In genomic region chr19:55402509-55402908, GRCh38 we compare ENCODE assay signal across 20 cellular contexts. TPM values are rescaled to one million over a fixed set of nuclear protein-coding genes. Genes with fewer than 3 reads are reported as not detected.
DNase-seq lines count a peak whose midpoint lies in the region; ATAC-seq and TF ChIP-seq lines count a peak whose summit lies in the region.
"Had no signal": no experiment of that assay in that cellular context is flagged by ENCODE, and none has a peak within 500 bp of the region (broad histone marks: within the 10 kb centered on the region; RNA-seq: fewer than 3 reads in every experiment).

No MANE protein-coding gene starts in this region.

- H3K4me3 ChIP-seq in dorsolateral prefrontal cortex, result no peak overlapping the region
- H3K4me3 ChIP-seq: MG63 had no signal

- ATAC-seq in activated CD8-positive, alpha-beta memory T cell treated with anti-CD3 and anti-CD28 coated beads, Interleukin-2, amount 10 ng/mL, durations not matched to agents 7 days and 5 days, result no peak
- no peak for ATAC-seq in HG02938 (IDR thresholded peaks at IDR 0.05; ENCODE audit: unreplicated experiment)

- intact Hi-C loops in dorsolateral prefrontal cortex (cut with DNase I), result no loop called here

- H3K27me3 ChIP-seq in dorsolateral prefrontal cortex, result no peaks in the 10 kb centered on the region
- H3K27me3 ChIP-seq: MG63 had no signal

- peaks cover 59% of the 10 kb centered on the region for H3K36me3 Mint-ChIP-seq in activated CD8-positive, alpha-beta memory T cell treated with anti-CD3 and anti-CD28 coated beads, Interleukin-2, amount 10 ng/mL, durations not matched to agents 7 days and 5 days
- peaks cover 35% of the 10 kb centered on the region for H3K36me3 Mint-ChIP-seq in neural crest cell (ENCODE audit: low read depth)

- H3K4me3 Mint-ChIP-seq in activated CD8-positive, alpha-beta memory T cell treated with anti-CD3 and anti-CD28 coated beads, Interleukin-2, amount 10 ng/mL, durations not matched to agents 7 days and 5 days, result no peak overlapping the region
- H3K4me3 Mint-ChIP-seq in neural crest cell, result peak overlapping the region; percentile 82

- no peaks in the 10 kb centered on the region for H3K9me3 Mint-ChIP-seq in activated CD8-positive, alpha-beta memory T cell treated with anti-CD3 and anti-CD28 coated beads, Interleukin-2, amount 10 ng/mL, durations not matched to agents 7 days and 5 days (ENCODE audit: low read depth)
- H3K9me3 Mint-ChIP-seq in neural crest cell, result no peaks in the 10 kb centered on the region
- H3K9me3 Mint-ChIP-seq: CD4-positive, CD25-positive, alpha-beta regulatory T cell; H9 had no signal

- TF ChIP-seq CTCF in RWPE1 (conservative IDR thresholded peaks at IDR 0.05; ENCODE audit: low read depth), result no peak
- no peak for TF ChIP-seq CTCF in neural crest cell (conservative IDR thresholded peaks at IDR 0.05)
- no peak for TF ChIP-seq CTCF in dorsolateral prefrontal cortex (IDR thresholded peaks at IDR 0.05 in 54 of 56, conservative IDR thresholded peaks at IDR 0.05 in 2 of 56; ENCODE audit: low read depth in 1 of 56, partially characterized antibody in 56 of 56)

- peak overlapping the region; percentile 43 for H3K27ac Mint-ChIP-seq in activated CD8-positive, alpha-beta memory T cell treated with anti-CD3 and anti-CD28 coated beads, Interleukin-2, amount 10 ng/mL, durations not matched to agents 7 days and 5 days
- no peak overlapping the region for H3K27ac Mint-ChIP-seq in neural crest cell (ENCODE audit: unreplicated experiment)
- H3K27ac Mint-ChIP-seq: CD4-positive, CD25-positive, alpha-beta regulatory T cell had no signal

- H3K27me3 Mint-ChIP-seq in activated CD8-positive, alpha-beta memory T cell treated with anti-CD3 and anti-CD28 coated beads, Interleukin-2, amount 10 ng/mL, durations not matched to agents 7 days and 5 days, result no peaks in the 10 kb centered on the region
- H3K27me3 Mint-ChIP-seq in neural crest cell (ENCODE audit: low read depth), result peaks cover 14% of the 10 kb centered on the region

- peak; percentile 17 for TF ChIP-seq POLR2A in GM19193 (IDR thresholded peaks at IDR 0.05; ENCODE audit: extremely low read depth, insufficient read depth, insufficient read length)

- no peak for DNase-seq in activated CD8-positive, alpha-beta memory T cell treated with anti-CD3 and anti-CD28 coated beads, Interleukin-2, amount 10 ng/mL, durations not matched to agents 7 days and 5 days
- DNase-seq in activated CD8-positive, alpha-beta memory T cell treated with anti-CD3 and anti-CD28 coated beads, Interleukin-2, amount 50 U/mL, for 48 hours, result no peak
- DNase-seq in RWPE1 (ENCODE audit: low spot score) (no peak), neural crest cell (ENCODE audit: low read depth, low spot score) (no peak), DMS 273 (lab: John Stamatoyannopoulos, UW; ENCODE audit: unreplicated experiment) (no peak), dorsolateral prefrontal cortex (no peak)
- DNase-seq: CD4-positive, CD25-positive, alpha-beta regulatory T cell; GF-D8; H9; MG63; NCI-H1092 treated with DMSO at 0.1 percent for 48 hours; NCI-H1694; NCI-H2107; NCI-H345; NCI-H526 treated with DMSO at 0.1 percent for 48 hours had no signal

- peak overlapping the region; percentile 97 for H3K27ac ChIP-seq in RWPE1
- H3K27ac ChIP-seq in dorsolateral prefrontal cortex, result peak overlapping the region in 1 of 59 donors; percentile 31
- H3K27ac ChIP-seq: HL-60, KMS-11 had no signal

- CTCF ChIA-PET in activated CD8-positive, alpha-beta memory T cell treated with anti-CD3 and anti-CD28 coated beads, Interleukin-2, amount 10 ng/mL, durations not matched to agents 7 days and 5 days (lab: Charles Lee), result no interaction called here
- CTCF ChIA-PET in RWPE1 (lab: Yijun Ruan, JAX), result no interaction called here

- peaks cover 62% of the 10 kb centered on the region for H3K4me1 Mint-ChIP-seq in activated CD8-positive, alpha-beta memory T cell treated with anti-CD3 and anti-CD28 coated beads, Interleukin-2, amount 10 ng/mL, durations not matched to agents 7 days and 5 days
- peaks cover 34% of the 10 kb centered on the region for H3K4me1 Mint-ChIP-seq in neural crest cell

- POLR2A ChIA-PET in RWPE1 (lab: Yijun Ruan, JAX; ENCODE audit: low non-redundant PET), result interaction anchor here (1.0 kb wide), 1 partner anchor 18 kb away, joined by 4 read pairs; the partner anchor contains the start of gene TMEM238

RNA-seq across cellular contexts. Expression of gene UBE2S, which starts 5.1 kb away (rescaled TPM):
- total RNA-seq in activated CD8-positive, alpha-beta memory T cell treated with anti-CD3 and anti-CD28 coated beads, Interleukin-2, amount 10 ng/mL, durations not matched to agents 7 days and 5 days, result 100 to 1,000 TPM; 311 to 421 TPM
- 243 and 269 TPM in 2 replicates for total RNA-seq in neural crest cell
- total RNA-seq in dorsolateral prefrontal cortex, result 10 to 100 TPM; 22.0 to 70.5 (median 39.8) TPM

RNA-seq across cellular contexts. Expression of gene RPL28, which starts 16.8 kb away (rescaled TPM):
- 1,000 to 10,000 TPM; 2,244 to 2,759 TPM for total RNA-seq in activated CD8-positive, alpha-beta memory T cell treated with anti-CD3 and anti-CD28 coated beads, Interleukin-2, amount 10 ng/mL, durations not matched to agents 7 days and 5 days
- total RNA-seq in neural crest cell, result 1,888 and 1,936 TPM in 2 replicates
- 100 to 1,000 TPM; 315 to 923 (median 541) TPM for total RNA-seq in dorsolateral prefrontal cortex

RNA-seq across cellular contexts. Expression of gene TMEM238, which starts 18.4 kb away (rescaled TPM):
- total RNA-seq in activated CD8-positive, alpha-beta memory T cell treated with anti-CD3 and anti-CD28 coated beads, Interleukin-2, amount 10 ng/mL, durations not matched to agents 7 days and 5 days, result 10 to 100 TPM; 14.1 to 23.0 TPM
- total RNA-seq in neural crest cell (0.40 and 0.71 TPM in 2 replicates), dorsolateral prefrontal cortex (1 to 10 TPM in 72 of 120 experiments, under 1 TPM in 39, not detected in 9; 0.39 to 3.3 (median 1.2) TPM)
- total RNA-seq: A172 had no signal

RNA-seq across cellular contexts. Expression of gene TMEM190, which starts 25.9 kb away (rescaled TPM):
- total RNA-seq in activated CD8-positive, alpha-beta memory T cell treated with anti-CD3 and anti-CD28 coated beads, Interleukin-2, amount 10 ng/mL, durations not matched to agents 7 days and 5 days, result not detected
- total RNA-seq in neural crest cell, result not detected in 2 replicates
- not detected for total RNA-seq in dorsolateral prefrontal cortex
- total RNA-seq: A172; CD4-positive, CD25-positive, alpha-beta regulatory T cell had no signal

RNA-seq across cellular contexts. Expression of gene IL11, which starts 32.2 kb away (rescaled TPM):
- under 1 TPM; 0.50 to 0.68 TPM for total RNA-seq in activated CD8-positive, alpha-beta memory T cell treated with anti-CD3 and anti-CD28 coated beads, Interleukin-2, amount 10 ng/mL, durations not matched to agents 7 days and 5 days
- total RNA-seq in neural crest cell (0.56 and 0.59 TPM in 2 replicates), dorsolateral prefrontal cortex (1 to 10 TPM in 57 of 120 experiments, under 1 TPM in 61, not detected in 2; 0.30 to 2.3 (median 0.98) TPM)
- total RNA-seq: CD4-positive, CD25-positive, alpha-beta regulatory T cell had no signal
